37 cellular contexts compared by ENCODE assay signal in the genomic region with DNA sequence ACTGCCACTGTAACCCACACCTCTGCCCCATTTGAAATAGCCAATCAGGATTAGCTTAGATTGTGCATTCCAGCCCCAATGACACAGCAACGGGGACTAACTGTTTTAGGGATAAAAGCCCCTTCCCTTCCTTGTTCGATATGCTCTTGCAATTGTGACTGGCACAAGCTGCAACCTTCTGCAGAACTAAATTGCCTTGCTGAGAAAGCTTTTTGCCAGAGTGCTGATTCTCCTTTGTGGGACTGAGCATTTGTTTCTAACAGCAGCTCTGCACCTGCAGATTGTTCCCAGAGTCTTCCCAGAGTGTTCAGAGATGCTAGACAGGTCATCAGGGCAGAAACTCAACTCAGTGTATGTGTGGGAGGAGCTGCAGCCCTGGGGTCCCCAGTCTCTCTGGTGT.
"Had no signal": no experiment of that assay in that cellular context is flagged by ENCODE, and none has a peak within 500 bp of the region (broad histone marks: within the 10 kb centered on the region; RNA-seq: fewer than 3 reads in every experiment).

No MANE protein-coding gene starts in this region.

- FAIRE-seq: bronchial epithelial cell, RCC 7860 had no signal

- H2AFZ ChIP-seq: PC-9 had no signal

- H3K27me3 Mint-ChIP-seq: activated CD4-positive, alpha-beta memory T cell treated with anti-CD3 and anti-CD28 coated beads, Interleukin-2, amount 10 ng/mL, durations not matched to agents 7 days and 5 days; activated CD8-positive, alpha-beta memory T cell treated with anti-CD3 and anti-CD28 coated beads, Interleukin-2, amount 10 ng/mL, durations not matched to agents 7 days and 5 days; activated naive CD4-positive, alpha-beta T cell treated with anti-CD3 and anti-CD28 coated beads, Interleukin-2, amount 10 ng/mL, durations not matched to agents 7 days and 5 days; activated naive CD8-positive, alpha-beta T cell; activated naive CD8-positive, alpha-beta T cell treated with anti-CD3 and anti-CD28 coated beads, Interleukin-2, amount 50 U/mL, for 24 hours; brain had no signal

- H3K36me3 ChIP-seq: WERI-Rb-1 had no signal

- H3K36me3 Mint-ChIP-seq: activated CD8-positive, alpha-beta memory T cell treated with anti-CD3 and anti-CD28 coated beads, Interleukin-2, amount 10 ng/mL, durations not matched to agents 7 days and 5 days had no signal

- H3K4me3 Mint-ChIP-seq: activated CD4-positive, alpha-beta memory T cell treated with anti-CD3 and anti-CD28 coated beads, Interleukin-2, amount 10 ng/mL, durations not matched to agents 7 days and 5 days; activated CD8-positive, alpha-beta memory T cell treated with anti-CD3 and anti-CD28 coated beads, Interleukin-2, amount 10 ng/mL, durations not matched to agents 7 days and 5 days; activated naive CD4-positive, alpha-beta T cell treated with anti-CD3 and anti-CD28 coated beads, Interleukin-2, amount 10 ng/mL, durations not matched to agents 7 days and 5 days; activated naive CD8-positive, alpha-beta T cell; activated naive CD8-positive, alpha-beta T cell treated with anti-CD3 and anti-CD28 coated beads, Interleukin-2, amount 50 U/mL, for 24 hours; brain had no signal

- H3K27ac ChIP-seq: PC-9, RWPE1, WERI-Rb-1 had no signal

- H3K4me2 ChIP-seq: PC-9 had no signal

- H3K27ac Mint-ChIP-seq: activated CD4-positive, alpha-beta memory T cell treated with anti-CD3 and anti-CD28 coated beads, Interleukin-2, amount 10 ng/mL, durations not matched to agents 7 days and 5 days; activated CD8-positive, alpha-beta memory T cell treated with anti-CD3 and anti-CD28 coated beads, Interleukin-2, amount 10 ng/mL, durations not matched to agents 7 days and 5 days; activated naive CD4-positive, alpha-beta T cell treated with anti-CD3 and anti-CD28 coated beads, Interleukin-2, amount 10 ng/mL, durations not matched to agents 7 days and 5 days; activated naive CD8-positive, alpha-beta T cell; activated naive CD8-positive, alpha-beta T cell treated with anti-CD3 and anti-CD28 coated beads, Interleukin-2, amount 50 U/mL, for 24 hours; brain had no signal

- ATAC-seq: activated CD8-positive, alpha-beta memory T cell treated with anti-CD3 and anti-CD28 coated beads, Interleukin-2, amount 10 ng/mL, durations not matched to agents 7 days and 5 days; activated naive CD8-positive, alpha-beta T cell treated with anti-CD3 and anti-CD28 coated beads, Interleukin-2, amount 50 U/mL, for 24 hours; Right ventricle myocardium inferior; SK-N-SH treated with all-trans-retinoic acid at 6 μM for 48 hours had no signal

- DNase-seq: activated CD4-positive, alpha-beta memory T cell treated with anti-CD3 and anti-CD28 coated beads, Interleukin-2, amount 10 ng/mL, durations not matched to agents 7 days and 5 days; activated CD4-positive, alpha-beta T cell treated with anti-CD3 and anti-CD28 coated beads for 1 hour; activated CD4-positive, alpha-beta T cell treated with anti-CD3 and anti-CD28 coated beads for 48 hours; activated CD4-positive, CD25-positive, alpha-beta regulatory T cell; activated CD8-positive, alpha-beta memory T cell treated with anti-CD3 and anti-CD28 coated beads for 24 hours; activated CD8-positive, alpha-beta memory T cell treated with anti-CD3 and anti-CD28 coated beads, Interleukin-2, amount 10 ng/mL, durations not matched to agents 7 days and 5 days; activated CD8-positive, alpha-beta memory T cell treated with anti-CD3 and anti-CD28 coated beads, Interleukin-2, amount 50 U/mL, for 48 hours; activated effector memory CD4-positive, alpha-beta T cell treated with Interleukin-2 at 50 U/mL for 16 hours; activated naive CD4-positive, alpha-beta T cell treated with anti-CD3 and anti-CD28 coated beads, Interleukin-2, amount 10 ng/mL, durations not matched to agents 7 days and 5 days; activated naive CD8-positive, alpha-beta T cell treated with anti-CD3 and anti-CD28 coated beads, Interleukin-2, amount 50 U/mL, for 24 hours; activated T-cell treated with anti-CD3 and anti-CD28 coated beads, Interleukin-2, amount 50 U/mL, for 48 hours; anterior cingulate cortex; caudate nucleus; cerebellar nuclear complex; MM.1S; NCI-H1092; NCI-H1436 treated with DMSO at 0.1 percent for 48 hours; NCI-H1694 treated with DMSO at 0.1 percent for 48 hours; NCI-H2029; NCI-H2171 treated with DMSO at 0.1 percent for 48 hours; NCI-H2227 treated with DMSO at 0.1 percent for 48 hours; NCI-H446; NCI-H510A treated with DMSO at 0.1 percent for 48 hours; NCI-H526 treated with DMSO at 0.1 percent for 48 hours; PC-9; SIG-M5; T-helper 1 cell; T-helper 2 cell; T-helper 9 cell; WERI-Rb-1 had no signal

- H3K4me1 Mint-ChIP-seq: activated CD4-positive, alpha-beta memory T cell treated with anti-CD3 and anti-CD28 coated beads, Interleukin-2, amount 10 ng/mL, durations not matched to agents 7 days and 5 days; activated CD8-positive, alpha-beta memory T cell treated with anti-CD3 and anti-CD28 coated beads, Interleukin-2, amount 10 ng/mL, durations not matched to agents 7 days and 5 days; activated naive CD4-positive, alpha-beta T cell treated with anti-CD3 and anti-CD28 coated beads, Interleukin-2, amount 10 ng/mL, durations not matched to agents 7 days and 5 days; activated naive CD8-positive, alpha-beta T cell treated with anti-CD3 and anti-CD28 coated beads, Interleukin-2, amount 50 U/mL, for 24 hours; brain had no signal

- H3K4me3 ChIP-seq: PC-9 had no signal
